ENCODE assay signal across 2 cellular contexts in the genomic region with DNA sequence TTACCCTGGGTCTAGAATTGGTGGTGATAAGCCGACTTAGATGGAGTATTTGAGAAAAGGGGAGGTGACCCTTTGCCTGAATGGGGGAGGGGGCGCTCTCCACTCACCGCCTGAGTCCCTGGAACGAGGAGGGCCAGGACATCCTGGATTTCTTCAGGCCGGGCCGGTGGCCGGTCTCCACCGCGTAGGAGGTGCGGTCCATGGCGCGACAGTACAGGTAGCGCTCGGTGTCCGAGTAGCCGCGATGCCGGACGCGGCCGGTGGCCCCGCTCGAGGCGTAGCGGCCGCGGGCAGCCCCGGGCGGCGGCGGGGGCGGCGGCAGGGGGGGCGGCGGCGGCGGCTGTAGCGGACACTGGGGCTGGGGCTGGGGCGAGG.
TF ChIP-seq lines count a peak whose summit lies in the region.

No MANE protein-coding gene starts in this region.

TF ChIP-seq in SK-N-SH, 30 proteins besides CTCF, POLR2A, EP300 and RAD21 (continued from another document):
- no peak for TF ChIP-seq SIN3A (IDR thresholded peaks at IDR 0.05; ENCODE audit: borderline replicate concordance, low read depth, low read length)
TF ChIP-seq in SK-N-SH: peak in this region for 1.

TF ChIP-seq in SK-N-SH treated with all-trans-retinoic acid at 6 μM for 48 hours, 23 proteins besides CTCF, POLR2A, EP300 and RAD21 (continued from another document):
- no peak for TF ChIP-seq TOX (CRISPR knock-in tag; IDR thresholded peaks at IDR 0.05; ENCODE audit: borderline replicate concordance)
